15 cellular contexts compared by ENCODE assay signal in the genomic region with DNA sequence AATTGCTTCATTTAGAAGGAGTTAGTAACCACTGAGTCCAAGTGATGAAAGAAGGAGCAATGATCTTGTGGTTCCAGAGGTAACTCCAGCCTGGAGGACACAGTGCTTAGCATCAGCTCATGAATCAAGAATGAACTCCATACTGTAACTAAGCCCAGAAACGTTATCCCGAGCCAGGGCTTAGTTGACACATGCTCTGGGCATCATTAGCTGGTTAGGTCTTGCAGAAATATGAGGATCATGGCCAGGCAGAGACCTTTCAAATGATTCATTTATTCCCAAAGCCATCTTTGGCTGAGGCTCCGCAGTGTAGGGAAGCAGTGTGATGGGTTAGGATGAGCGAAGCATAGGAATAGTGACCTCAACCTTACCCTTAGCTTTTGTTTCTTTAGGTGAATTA.
DNase-seq lines count a peak whose midpoint lies in the region; ATAC-seq and TF ChIP-seq lines count a peak whose summit lies in the region.
"Had no signal": no experiment of that assay in that cellular context is flagged by ENCODE, and none has a peak within 500 bp of the region (broad histone marks: within the 10 kb centered on the region; RNA-seq: fewer than 3 reads in every experiment).

No MANE protein-coding gene starts in this region.

- H3K9me3 ChIP-seq in mammary epithelial cell (replicated peaks; ENCODE audit: insufficient read depth, low read length): no peaks in the 10 kb centered on the region

- H3K27me3 Mint-ChIP-seq in activated naive CD8-positive, alpha-beta T cell treated with anti-CD3 and anti-CD28 coated beads for 36 hours: peaks cover 9% of the 10 kb centered on the region
- H3K27me3 Mint-ChIP-seq: activated CD4-positive, alpha-beta memory T cell treated with anti-CD3 and anti-CD28 coated beads for 36 hours; activated naive CD8-positive, alpha-beta T cell treated with anti-CD3 and anti-CD28 coated beads, Interleukin-2, amount 50 U/mL, for 24 hours had no signal

- dilution Hi-C loops in mammary epithelial cell (cut with HindIII; ENCODE audit: low sequenced_read_pairs): no loop called here

- no peak overlapping the region for H3K4me3 ChIP-seq in mammary epithelial cell (replicated peaks in 1 of 3; ENCODE audit: insufficient read depth in 1 of 3, low read depth in 2 of 3, low read length in 3 of 3)

- no peaks in the 10 kb centered on the region for H3K36me3 Mint-ChIP-seq in activated naive CD8-positive, alpha-beta T cell treated with anti-CD3 and anti-CD28 coated beads for 36 hours
- H3K36me3 Mint-ChIP-seq: activated CD4-positive, alpha-beta memory T cell treated with anti-CD3 and anti-CD28 coated beads for 36 hours had no signal

- DNase-seq in HCEC 1CT: peak; percentile 84
- peak; percentile 90 for DNase-seq in mammary epithelial cell
- DNase-seq in left lobe of liver (ENCODE audit: low spot score): no peak
- DNase-seq in stromal cell of bone marrow (ENCODE audit: low read depth): peak; percentile 98
- DNase-seq in activated naive CD8-positive, alpha-beta T cell treated with anti-CD3 and anti-CD28 coated beads for 36 hours: no peak
- no peak for DNase-seq in activated naive CD4-positive, alpha-beta T cell treated with Interleukin-2 at 50 U/mL for 16 hours
- DNase-seq: activated CD4-positive, alpha-beta memory T cell treated with anti-CD3 and anti-CD28 coated beads for 36 hours; activated naive CD8-positive, alpha-beta T cell treated with anti-CD3 and anti-CD28 coated beads, Interleukin-2, amount 50 U/mL, for 24 hours; foreskin melanocyte; mesendoderm; NCI-H82; stimulated activated CD4-positive, alpha-beta T cell treated with anti-CD3 and anti-CD28 coated beads, Interleukin-1b, Interleukin-23, amount 100 ng/mL, for 48 hours; SW 1271 had no signal

- H3K4me2 ChIP-seq in mammary epithelial cell (ENCODE audit: insufficient read depth, low read depth, low read length): peak overlapping the region; percentile 62

- CTCF ChIA-PET in mammary epithelial cell (lab: Charles Lee; ENCODE audit: low non-redundant PET): interaction anchor here (0.6 to 0.9 kb wide), 2 partner anchors 13 to 192 kb away, joined by 3 read pairs; no protein-coding TSS in a partner anchor

- ATAC-seq in left lobe of liver (peak; percentile 38), HG03135 (IDR thresholded peaks at IDR 0.05; ENCODE audit: unreplicated experiment) (no peak), HG03460 (IDR thresholded peaks at IDR 0.05; ENCODE audit: unreplicated experiment) (no peak)
- ATAC-seq: activated naive CD8-positive, alpha-beta T cell treated with anti-CD3 and anti-CD28 coated beads, Interleukin-2, amount 50 U/mL, for 24 hours had no signal

- peak overlapping the region; percentile 32 for H2AFZ ChIP-seq in mammary epithelial cell (ENCODE audit: low read depth, low read length)

- H3K9ac ChIP-seq in mammary epithelial cell (ENCODE audit: insufficient read depth, low read length): peak overlapping the region; percentile 54

- peak overlapping the region; percentile 91 for H3K27ac ChIP-seq in mammary epithelial cell (ENCODE audit: insufficient read depth, low read depth, low read length)

- WGBS in mammary epithelial cell (ENCODE audit: low coverage, missing lambda C conversion rate): 3% methylated on average over 4 of the region's 4 CpGs

- no peak overlapping the region for H3K4me3 Mint-ChIP-seq in activated naive CD8-positive, alpha-beta T cell treated with anti-CD3 and anti-CD28 coated beads for 36 hours
- H3K4me3 Mint-ChIP-seq: activated CD4-positive, alpha-beta memory T cell treated with anti-CD3 and anti-CD28 coated beads for 36 hours; activated naive CD8-positive, alpha-beta T cell treated with anti-CD3 and anti-CD28 coated beads, Interleukin-2, amount 50 U/mL, for 24 hours had no signal

- no TSS peak for BruUV-seq in mammary epithelial cell (replicated peaks; lab: Mats Ljungman, UMichigan)

- H3K4me1 ChIP-seq in mammary epithelial cell (ENCODE audit: insufficient read depth, low read length): peaks cover 54% of the 10 kb centered on the region

- no peaks in the 10 kb centered on the region for H3K79me2 ChIP-seq in mammary epithelial cell (ENCODE audit: insufficient read depth, low read length)

- no peaks in the 10 kb centered on the region for H3K36me3 ChIP-seq in mammary epithelial cell (ENCODE audit: insufficient read depth, low read length)

- TF ChIP-seq CTCF in mammary epithelial cell (conservative IDR thresholded peaks at IDR 0.05 in 1 of 2, IDR thresholded peaks at IDR 0.05 in 1 of 2; ENCODE audit: extremely low read depth in 1 of 2, insufficient read depth in 1 of 2, low read depth in 1 of 2, low read length in 2 of 2): no peak

- no peaks in the 10 kb centered on the region for H3K9me3 Mint-ChIP-seq in activated naive CD8-positive, alpha-beta T cell treated with anti-CD3 and anti-CD28 coated beads for 36 hours
- H3K9me3 Mint-ChIP-seq: activated CD4-positive, alpha-beta memory T cell treated with anti-CD3 and anti-CD28 coated beads for 36 hours; activated naive CD8-positive, alpha-beta T cell treated with anti-CD3 and anti-CD28 coated beads, Interleukin-2, amount 50 U/mL, for 24 hours had no signal

- no peak overlapping the region for H3K27ac Mint-ChIP-seq in activated naive CD8-positive, alpha-beta T cell treated with anti-CD3 and anti-CD28 coated beads for 36 hours
- H3K27ac Mint-ChIP-seq: activated CD4-positive, alpha-beta memory T cell treated with anti-CD3 and anti-CD28 coated beads for 36 hours; activated naive CD8-positive, alpha-beta T cell treated with anti-CD3 and anti-CD28 coated beads, Interleukin-2, amount 50 U/mL, for 24 hours had no signal

- H3K4me1 Mint-ChIP-seq in activated naive CD8-positive, alpha-beta T cell treated with anti-CD3 and anti-CD28 coated beads for 36 hours: peaks cover 1% of the 10 kb centered on the region
- H3K4me1 Mint-ChIP-seq: activated naive CD8-positive, alpha-beta T cell treated with anti-CD3 and anti-CD28 coated beads, Interleukin-2, amount 50 U/mL, for 24 hours had no signal

- intact Hi-C loops in mammary epithelial cell (cut with micrococcal nuclease): loop anchor here (1.0 to 2.0 kb wide), 2 partner anchors 9 to 193 kb away; no protein-coding TSS in a partner anchor

- in situ Hi-C loops in mammary epithelial cell (cut with MboI; ENCODE audit: low sequenced_read_pairs in 2 of 2): loop anchor here in 1 of 2 donors (10.0 kb wide), 1 partner anchor 287 kb away; no protein-coding TSS in a partner anchor

- no peaks in the 10 kb centered on the region for H3K27me3 ChIP-seq in mammary epithelial cell (ENCODE audit: insufficient read depth, low read length)

- H4K20me1 ChIP-seq in mammary epithelial cell (ENCODE audit: insufficient read depth, low read length): no peaks in the 10 kb centered on the region

Comparison
In these comparisons a context has a peak if more than half of its experiments do, and no peak if none do; other contexts are left out.
1. DNase-seq: peak in HCEC 1CT (single experiment), mammary epithelial cell (single experiment) and stromal cell of bone marrow (single experiment); none in left lobe of liver (single experiment), activated naive CD8-positive, alpha-beta T cell treated with anti-CD3 and anti-CD28 coated beads for 36 hours (single experiment) and activated naive CD4-positive, alpha-beta T cell treated with Interleukin-2 at 50 U/mL for 16 hours (single experiment).